Comparison of ENCODE assay signal across 9 cellular contexts in the genomic region with DNA sequence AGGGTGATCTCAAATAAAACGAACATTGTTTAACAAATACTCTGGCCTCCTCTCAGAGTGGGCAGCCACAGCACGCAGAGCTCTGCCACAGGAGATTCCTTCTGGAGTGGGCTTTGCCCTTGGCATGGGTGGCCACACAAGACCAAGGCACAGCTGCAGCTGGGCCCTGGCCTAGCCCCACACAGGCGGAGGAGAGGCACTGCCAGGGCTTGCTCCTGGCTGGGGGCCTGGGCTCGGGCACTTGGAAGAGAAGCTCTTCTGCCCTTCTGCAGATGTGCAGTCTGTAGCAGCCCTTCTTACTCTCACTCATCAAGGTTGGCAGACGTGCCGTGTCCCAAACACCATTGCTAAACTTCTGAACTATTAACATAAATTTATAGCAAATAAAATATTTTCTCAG.
DNase-seq lines count a peak whose midpoint lies in the region; ATAC-seq and TF ChIP-seq lines count a peak whose summit lies in the region.
"Had no signal": no experiment of that assay in that cellular context is flagged by ENCODE, and none has a peak within 500 bp of the region (broad histone marks: within the 10 kb centered on the region; RNA-seq: fewer than 3 reads in every experiment).

No MANE protein-coding gene starts in this region.

- H3K27ac ChIP-seq in colonic mucosa: peak overlapping the region; percentile 68
- peak overlapping the region; percentile 43 to 46 for H3K27ac ChIP-seq in aorta (ENCODE audit: low read depth in 1 of 2, low read length in 2 of 2)

- H3K4me3 ChIP-seq in colonic mucosa (no peak overlapping the region), aorta (ENCODE audit: low read length in 2 of 2) (no peak overlapping the region)

- DNase-seq in Right ventricle myocardium superior (no peak), cardiac septum (ENCODE audit: low spot score) (no peak), colonic mucosa (no peak), occipital lobe (lab: John Stamatoyannopoulos, UW) (peak; percentile 44), aorta (no peak), OCI-M1 (lab: John Stamatoyannopoulos, UW) (no peak), erythroblast (lab: John Stamatoyannopoulos, UW) (no peak)
- DNase-seq: HFFc6 had no signal

- no peaks in the 10 kb centered on the region for H3K36me3 ChIP-seq in colonic mucosa
- no peaks in the 10 kb centered on the region for H3K36me3 ChIP-seq in aorta (ENCODE audit: control insufficient read depth in 1 of 2, insufficient read depth in 2 of 2, low read length in 1 of 2)

- peaks cover 25% of the 10 kb centered on the region for H3K4me1 ChIP-seq in colonic mucosa
- H3K4me1 ChIP-seq in aorta (ENCODE audit: control insufficient read depth in 1 of 2, insufficient read depth in 2 of 2, low read length in 2 of 2): peaks cover 0 to 8% of the 10 kb centered on the region in 2 donors

- TF ChIP-seq POLR2A in erythroblast (IDR thresholded peaks at IDR 0.05; ENCODE audit: low read length): no peak

- no peak for TF ChIP-seq CTCF in colonic mucosa (IDR thresholded peaks at IDR 0.05)

- peak; percentile 50 for ATAC-seq in Right ventricle myocardium superior (ENCODE audit: poor library complexity)
- ATAC-seq in aorta (ENCODE audit: low FRiP score): peak; percentile 27
- no peak for ATAC-seq in GM21390 (IDR thresholded peaks at IDR 0.05; ENCODE audit: unreplicated experiment)

- 16 to 17% methylated on average over 6 of the region's 6 CpGs for WGBS in aorta, 2 donors

- H3K9me3 ChIP-seq in colonic mucosa: no peaks in the 10 kb centered on the region
- no peaks in the 10 kb centered on the region for H3K9me3 ChIP-seq in aorta (ENCODE audit: control insufficient read depth, low read length)

- no peak overlapping the region for H3K9ac ChIP-seq in colonic mucosa (ENCODE audit: low read depth in 2 of 2, low read length in 2 of 2)

- H3K27me3 ChIP-seq in colonic mucosa (no peaks in the 10 kb centered on the region), aorta (ENCODE audit: control insufficient read depth in 1 of 2, insufficient read depth in 2 of 2, low read length in 1 of 2) (no peaks in the 10 kb centered on the region)

- intact Hi-C loops in Right ventricle myocardium superior (cut with DNase I) (loop anchor here (10.0 kb wide), 1 partner anchor 62 kb away; no protein-coding TSS in a partner anchor), cardiac septum (cut with DNase I) (loop anchor here (5.0 kb wide), 1 partner anchor 35 kb away; no protein-coding TSS in a partner anchor), colonic mucosa (cut with DNase I) (no loop called here), aorta (cut with DNase I) (loop anchor here (5.0 to 10.0 kb wide), 2 partner anchors 40 to 202 kb away; no protein-coding TSS in a partner anchor)
